Comparison of ENCODE assay signal across 1 cellular context in genomic region chr1:40628903-40629292, GRCh38.
TF ChIP-seq lines count a peak whose summit lies in the region.

No MANE protein-coding gene starts in this region.

TF ChIP-seq in GM12878, 131 proteins besides CTCF, POLR2A, EP300 and RAD21:
- TF ChIP-seq, protein P1, sequence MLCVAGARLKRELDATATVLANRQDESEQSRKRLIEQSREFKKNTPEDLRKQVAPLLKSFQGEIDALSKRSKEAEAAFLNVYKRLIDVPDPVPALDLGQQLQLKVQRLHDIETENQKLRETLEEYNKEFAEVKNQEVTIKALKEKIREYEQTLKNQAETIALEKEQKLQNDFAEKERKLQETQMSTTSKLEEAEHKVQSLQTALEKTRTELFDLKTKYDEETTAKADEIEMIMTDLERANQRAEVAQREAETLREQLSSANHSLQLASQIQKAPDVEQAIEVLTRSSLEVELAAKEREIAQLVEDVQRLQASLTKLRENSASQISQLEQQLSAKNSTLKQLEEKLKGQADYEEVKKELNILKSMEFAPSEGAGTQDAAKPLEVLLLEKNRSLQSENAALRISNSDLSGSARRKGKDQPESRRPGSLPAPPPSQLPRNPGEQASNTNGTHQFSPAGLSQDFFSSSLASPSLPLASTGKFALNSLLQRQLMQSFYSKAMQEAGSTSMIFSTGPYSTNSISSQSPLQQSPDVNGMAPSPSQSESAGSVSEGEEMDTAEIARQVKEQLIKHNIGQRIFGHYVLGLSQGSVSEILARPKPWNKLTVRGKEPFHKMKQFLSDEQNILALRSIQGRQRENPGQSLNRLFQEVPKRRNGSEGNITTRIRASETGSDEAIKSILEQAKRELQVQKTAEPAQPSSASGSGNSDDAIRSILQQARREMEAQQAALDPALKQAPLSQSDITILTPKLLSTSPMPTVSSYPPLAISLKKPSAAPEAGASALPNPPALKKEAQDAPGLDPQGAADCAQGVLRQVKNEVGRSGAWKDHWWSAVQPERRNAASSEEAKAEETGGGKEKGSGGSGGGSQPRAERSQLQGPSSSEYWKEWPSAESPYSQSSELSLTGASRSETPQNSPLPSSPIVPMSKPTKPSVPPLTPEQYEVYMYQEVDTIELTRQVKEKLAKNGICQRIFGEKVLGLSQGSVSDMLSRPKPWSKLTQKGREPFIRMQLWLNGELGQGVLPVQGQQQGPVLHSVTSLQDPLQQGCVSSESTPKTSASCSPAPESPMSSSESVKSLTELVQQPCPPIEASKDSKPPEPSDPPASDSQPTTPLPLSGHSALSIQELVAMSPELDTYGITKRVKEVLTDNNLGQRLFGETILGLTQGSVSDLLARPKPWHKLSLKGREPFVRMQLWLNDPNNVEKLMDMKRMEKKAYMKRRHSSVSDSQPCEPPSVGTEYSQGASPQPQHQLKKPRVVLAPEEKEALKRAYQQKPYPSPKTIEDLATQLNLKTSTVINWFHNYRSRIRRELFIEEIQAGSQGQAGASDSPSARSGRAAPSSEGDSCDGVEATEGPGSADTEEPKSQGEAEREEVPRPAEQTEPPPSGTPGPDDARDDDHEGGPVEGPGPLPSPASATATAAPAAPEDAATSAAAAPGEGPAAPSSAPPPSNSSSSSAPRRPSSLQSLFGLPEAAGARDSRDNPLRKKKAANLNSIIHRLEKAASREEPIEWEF (IDR thresholded peaks at IDR 0.05; ENCODE audit: insufficient replicate concordance, low read depth, low read length): no peak
- TF ChIP-seq ZNF217 (IDR thresholded peaks at IDR 0.05) (no peak), IRF4 (IDR thresholded peaks at IDR 0.05; ENCODE audit: low read depth, low read length) (no peak), SP1 (IDR thresholded peaks at IDR 0.05; ENCODE audit: low read depth, low read length) (no peak), BMI1 (IDR thresholded peaks at IDR 0.05; ENCODE audit: borderline replicate concordance) (no peak), ATF7 (IDR thresholded peaks at IDR 0.05; ENCODE audit: low read depth) (no peak), HCFC1 (IDR thresholded peaks at IDR 0.05; ENCODE audit: low read length) (no peak), ZZZ3 (IDR thresholded peaks at IDR 0.05; ENCODE audit: control insufficient read depth, insufficient read length, low read depth) (no peak), POU2F2 (IDR thresholded peaks at IDR 0.05; ENCODE audit: borderline replicate concordance, low read depth, low read length) (no peak), POLR2AphosphoS2 (IDR thresholded peaks at IDR 0.05; ENCODE audit: low read depth, low read length) (no peak), CBX3 (IDR thresholded peaks at IDR 0.05; ENCODE audit: borderline replicate concordance, low read depth) (no peak), USF2 (IDR thresholded peaks at IDR 0.05; ENCODE audit: borderline replicate concordance, low read depth, low read length) (no peak), NFYA (IDR thresholded peaks at IDR 0.05; ENCODE audit: borderline replicate concordance, low read depth, low read length) (no peak), SREBF1 (IDR thresholded peaks at IDR 0.05; ENCODE audit: low read length) (no peak), RCOR1 (conservative IDR thresholded peaks at IDR 0.05; ENCODE audit: low read depth, low read length) (no peak)
